22 cellular contexts compared by ENCODE assay signal in genomic region chr2:240333985-240334384, GRCh38.
"Had no signal": no experiment of that assay in that cellular context is flagged by ENCODE, and none has a peak within 500 bp of the region (broad histone marks: within the 10 kb centered on the region; RNA-seq: fewer than 3 reads in every experiment).

No MANE protein-coding gene starts in this region.

- H3K4me1 ChIP-seq: neural progenitor cell, right lobe of liver, SJSA1, stomach had no signal

- H3K36me3 ChIP-seq: neural progenitor cell, right lobe of liver, SJSA1, stomach, WERI-Rb-1 had no signal

- H3K27ac ChIP-seq: neural progenitor cell, right lobe of liver, SJSA1, stomach, WERI-Rb-1 had no signal

- H2AFZ ChIP-seq: neural progenitor cell had no signal

- H3K4me3 ChIP-seq: neural progenitor cell, right lobe of liver, SJSA1, stomach had no signal

- H3K9ac ChIP-seq: neural progenitor cell had no signal

- ATAC-seq: activated CD8-positive, alpha-beta T cell treated with anti-CD3 and anti-CD28 coated beads, Interleukin-2, amount 10 ng/mL, durations not matched to agents 7 days and 5 days; activated naive CD8-positive, alpha-beta T cell treated with anti-CD3 and anti-CD28 coated beads, Interleukin-2, amount 50 U/mL, for 24 hours; naive thymus-derived CD8-positive, alpha-beta T cell; right lobe of liver; stimulated activated effector memory CD8-positive, alpha-beta T cell treated with anti-CD3 and anti-CD28 coated beads, Interleukin-12 subunit alpha, Interleukin-12 subunit beta, amount 100 ng/mL, for 72 hours had no signal

- H3K27me3 ChIP-seq: right lobe of liver had no signal

- H3K9me3 ChIP-seq: right lobe of liver, SJSA1 had no signal

- DNase-seq: activated CD4-positive, alpha-beta T cell treated with anti-CD3 and anti-CD28 coated beads, Interleukin-2, amount 10 ng/mL, durations not matched to agents 7 days and 5 days; activated CD4-positive, CD25-positive, alpha-beta regulatory T cell treated with anti-CD3 and anti-CD28 coated beads, Interleukin-2, amount 50 U/mL, for 72 hours; activated CD8-positive, alpha-beta T cell treated with anti-CD3 and anti-CD28 coated beads, Interleukin-2, amount 10 ng/mL, durations not matched to agents 7 days and 5 days; activated gamma-delta T cell; activated naive CD4-positive, alpha-beta T cell treated with anti-CD3 and anti-CD28 coated beads, Interleukin-2, amount 50 U/mL, for 16 hours; activated naive CD8-positive, alpha-beta T cell treated with anti-CD3 and anti-CD28 coated beads, Interleukin-2, amount 50 U/mL, for 24 hours; anterior cingulate cortex; endodermal cell; foreskin melanocyte; glutamatergic neuron; hippocampal formation; naive thymus-derived CD8-positive, alpha-beta T cell; small intestine; stimulated activated CD4-positive, alpha-beta T cell treated with anti-CD3 and anti-CD28 coated beads, Interleukin-2, amount 100 ng/mL, for 24 hours; stomach; T-helper 1 cell; trophoblast cell; WERI-Rb-1 had no signal

- H3K4me2 ChIP-seq: neural progenitor cell had no signal
